ENCODE assay signal across 23 cellular contexts in genomic region chr4:6460876-6461275, GRCh38. TPM values are rescaled to one million over a fixed set of nuclear protein-coding genes. Genes with fewer than 3 reads are reported as not detected.
DNase-seq lines count a peak whose midpoint lies in the region; ATAC-seq, FAIRE-seq and TF ChIP-seq lines count a peak whose summit lies in the region.
"Had no signal": no experiment of that assay in that cellular context is flagged by ENCODE, and none has a peak within 500 bp of the region (broad histone marks: within the 10 kb centered on the region; RNA-seq: fewer than 3 reads in every experiment).

No MANE protein-coding gene starts in this region.

- WGBS in H1 (ENCODE audit: extremely low coverage in 1 of 2, insufficient coverage in 1 of 2, insufficient read length in 1 of 2, insufficient replicate concordance in 2 of 2, low coverage in 1 of 2, low lambda C conversion rate in 2 of 2, missing lambda C conversion rate in 1 of 2), 2 experiments, result 88% methylated on average over 9 of the region's 9 CpGs; no CpG with 5 or more reads in 1 of the 2 experiments

- H3K27me3 Mint-ChIP-seq in activated naive CD4-positive, alpha-beta T cell treated with anti-CD3 and anti-CD28 coated beads, Interleukin-2, amount 10 ng/mL, durations not matched to agents 7 days and 5 days, result peaks cover 15% of the 10 kb centered on the region

- H3K18ac ChIP-seq in H1 (ENCODE audit: extremely low read depth, low read length), result no peak overlapping the region

- no peaks in the 10 kb centered on the region for H3K27me3 ChIP-seq in H1 (replicated peaks in 1 of 4; ENCODE audit: control insufficient read depth in 3 of 4, extremely low read depth in 1 of 4, insufficient read depth in 3 of 4, low read length in 3 of 4)
- H3K27me3 ChIP-seq: BLaER1 had no signal

- H3K56ac ChIP-seq in H1 (replicated peaks; ENCODE audit: insufficient read length, low read depth, low read length), result no peak overlapping the region

- no peak overlapping the region for H3K27ac Mint-ChIP-seq in activated naive CD4-positive, alpha-beta T cell treated with anti-CD3 and anti-CD28 coated beads, Interleukin-2, amount 10 ng/mL, durations not matched to agents 7 days and 5 days
- H3K27ac Mint-ChIP-seq: CD4-positive, alpha-beta memory T cell had no signal

- H2BK20ac ChIP-seq in H1 (ENCODE audit: low read length), result no peak overlapping the region

- POLR2A ChIA-PET in H1 (lab: Charles Lee; ENCODE audit: partially characterized antibody), result no interaction called here

- no peak overlapping the region for H2AFZ ChIP-seq in H1 (ENCODE audit: low read length)

- 0 out of 2 replicates have a peak, but pooled peaks cover 3% of the 10 kb centered on the region for H3K79me1 ChIP-seq in H1 (ENCODE audit: low read depth, low read length)

- H4K8ac ChIP-seq in H1 (ENCODE audit: extremely low read depth, insufficient read depth, low read length), result no peak overlapping the region

- peaks cover 0 to 7% (median 2%) of the 10 kb centered on the region in 4 experiments; a peak in 3 of 7 replicates for H3K4me1 ChIP-seq in H1 (replicated peaks in 1 of 4; ENCODE audit: control insufficient read depth in 3 of 4, insufficient read depth in 4 of 4, low read length in 3 of 4)

- H2BK12ac ChIP-seq in H1 (ENCODE audit: low read depth, low read length), result no peak overlapping the region

- no peak overlapping the region for H2BK120ac ChIP-seq in H1 (replicated peaks; ENCODE audit: low read depth, low read length)

- no peak overlapping the region for H3K9ac ChIP-seq in H1 (replicated peaks in 1 of 4; ENCODE audit: extremely low read depth in 1 of 4, low read depth in 3 of 4, low read length in 3 of 4)
- H3K9ac ChIP-seq: BLaER1 had no signal

- no peak overlapping the region for H4K91ac ChIP-seq in H1 (replicated peaks; ENCODE audit: insufficient read length, low read length)

- H3K27ac ChIP-seq in H1 (ENCODE audit: low read depth, low read length), result no peak overlapping the region
- H3K27ac ChIP-seq: BLaER1 had no signal

- H2BK15ac ChIP-seq in H1 (ENCODE audit: low read length), result no peak overlapping the region

- ATAC-seq in sciatic nerve (no peak), GM18519 (IDR thresholded peaks at IDR 0.05; ENCODE audit: low FRiP score, unreplicated experiment) (no peak), HG03442 (IDR thresholded peaks at IDR 0.05; ENCODE audit: unreplicated experiment) (no peak)
- ATAC-seq: Right ventricle myocardium inferior had no signal

- no peak overlapping the region for H2AK5ac ChIP-seq in H1 (ENCODE audit: low read depth, low read length)

- no peak overlapping the region for H3K4me3 ChIP-seq in H1 (ENCODE audit: extremely low read depth in 1 of 4, insufficient read depth in 2 of 4, low read depth in 3 of 4, low read length in 4 of 4)
- H3K4me3 ChIP-seq: A549, BLaER1 had no signal

- H4K5ac ChIP-seq in H1 (ENCODE audit: insufficient read length, low read depth, low read length), result no peak overlapping the region

- H2BK5ac ChIP-seq in H1 (ENCODE audit: low read depth, low read length), result 0 out of 2 replicates have a peak overlapping the region, but pooled peaks have one; percentile 26

- intact Hi-C loops in sciatic nerve (cut with DNase I), result no loop called here

- no peak overlapping the region for H3K4me2 ChIP-seq in H1 (ENCODE audit: insufficient read depth in 1 of 2, low read depth in 2 of 2, low read length in 2 of 2)
- H3K4me2 ChIP-seq: BLaER1 had no signal

- TF ChIP-seq EP300 in H1 (IDR thresholded peaks at IDR 0.05; ENCODE audit: borderline replicate concordance in 1 of 2, low read depth in 2 of 2, low read length in 2 of 2), result no peak

- no peaks in the 10 kb centered on the region for H3K23me2 ChIP-seq in H1 (ENCODE audit: low read depth, low read length)

- no peaks in the 10 kb centered on the region for H3K36me3 Mint-ChIP-seq in activated naive CD4-positive, alpha-beta T cell treated with anti-CD3 and anti-CD28 coated beads, Interleukin-2, amount 10 ng/mL, durations not matched to agents 7 days and 5 days
- H3K36me3 Mint-ChIP-seq: CD4-positive, alpha-beta memory T cell had no signal

- no peak for TF ChIP-seq CTCF in H1 (IDR thresholded peaks at IDR 0.05; ENCODE audit: control extremely low read depth in 1 of 3, insufficient read depth in 1 of 3, low read depth in 1 of 3, low read length in 3 of 3)

- no peaks in the 10 kb centered on the region for H3K36me3 ChIP-seq in H1 (ENCODE audit: control insufficient read depth in 2 of 4, insufficient read depth in 4 of 4, low read length in 3 of 4)
- H3K36me3 ChIP-seq: BLaER1 had no signal

- no peak overlapping the region for H3K4me3 Mint-ChIP-seq in activated naive CD4-positive, alpha-beta T cell treated with anti-CD3 and anti-CD28 coated beads, Interleukin-2, amount 10 ng/mL, durations not matched to agents 7 days and 5 days
- H3K4me3 Mint-ChIP-seq: CD4-positive, alpha-beta memory T cell had no signal

- 0 out of 4 replicates have a peak, but pooled peaks cover 0 to 2% of the 10 kb centered on the region in 2 experiments for H3K9me3 ChIP-seq in H1 (ENCODE audit: insufficient read depth in 2 of 2, low read depth in 1 of 2, low read length in 1 of 2)
- H3K9me3 ChIP-seq: A549 had no signal

- H3K79me2 ChIP-seq in H1 (ENCODE audit: control insufficient read depth in 1 of 2, insufficient read depth in 2 of 2, low read length in 2 of 2), result no peaks in the 10 kb centered on the region

- H4K20me1 ChIP-seq in H1 (replicated peaks in 1 of 2; ENCODE audit: control insufficient read depth in 1 of 2, insufficient read depth in 2 of 2, low read length in 2 of 2), result no peaks in the 10 kb centered on the region
- H4K20me1 ChIP-seq: BLaER1 had no signal

- no peaks in the 10 kb centered on the region for H3K4me1 Mint-ChIP-seq in activated naive CD4-positive, alpha-beta T cell treated with anti-CD3 and anti-CD28 coated beads, Interleukin-2, amount 10 ng/mL, durations not matched to agents 7 days and 5 days
- H3K4me1 Mint-ChIP-seq: CD4-positive, alpha-beta memory T cell had no signal

- no peaks in the 10 kb centered on the region for H3K9me3 Mint-ChIP-seq in activated naive CD4-positive, alpha-beta T cell treated with anti-CD3 and anti-CD28 coated beads, Interleukin-2, amount 10 ng/mL, durations not matched to agents 7 days and 5 days

- H3K23ac ChIP-seq in H1 (ENCODE audit: insufficient read length), result no peak overlapping the region

- FAIRE-seq in H1 (lab: Jason Lieb, UNC), result no peak
- FAIRE-seq: A549, GM12892, GM18507, RCC 7860 had no signal

- CTCF ChIA-PET in activated naive CD4-positive, alpha-beta T cell treated with anti-CD3 and anti-CD28 coated beads, Interleukin-2, amount 10 ng/mL, durations not matched to agents 7 days and 5 days (lab: Charles Lee), result no interaction called here
- CTCF ChIA-PET in H1 (lab: Charles Lee; ENCODE audit: partially characterized antibody), result interaction anchor here (0.6 to 1.0 kb wide), 2 partner anchors 14 to 82 kb away, joined by 3 to 4 read pairs; no protein-coding TSS in a partner anchor

- H3K4ac ChIP-seq in H1 (replicated peaks; ENCODE audit: insufficient read length, low read depth, low read length), result no peak overlapping the region

- no peak for TF ChIP-seq POLR2A in H1 (IDR thresholded peaks at IDR 0.05; ENCODE audit: control extremely low read depth in 1 of 2, low read depth in 2 of 2, low read length in 2 of 2)

- DNase-seq in activated naive CD4-positive, alpha-beta T cell treated with anti-CD3 and anti-CD28 coated beads, Interleukin-2, amount 10 ng/mL, durations not matched to agents 7 days and 5 days, result peak; percentile 14
- DNase-seq in activated naive CD4-positive, alpha-beta T cell treated with Interleukin-2 at 50 U/mL for 16 hours, result no peak
- peak in 1 of 2 experiments; percentile 30 for DNase-seq in H1 (ENCODE audit: low read depth in 1 of 2, low spot score in 2 of 2)
- peak; percentile 30 for DNase-seq in sciatic nerve (ENCODE audit: low spot score)
- DNase-seq in COLO668 (lab: John Stamatoyannopoulos, UW; ENCODE audit: unreplicated experiment), result no peak
- DNase-seq: CD4-positive, alpha-beta memory T cell; DMS53; GOT3; KG1; NCI-H187; NCI-H2107; NCI-H2227 treated with DMSO at 0.1 percent for 48 hours; NCI-H510A treated with DMSO at 0.1 percent for 48 hours; NCI-H774 had no signal

- no peak for TF ChIP-seq RAD21 in H1 (IDR thresholded peaks at IDR 0.05 in 1 of 2, conservative IDR thresholded peaks at IDR 0.05 in 1 of 2; ENCODE audit: low read depth in 2 of 2, low read length in 2 of 2)

- H3K14ac ChIP-seq in H1 (ENCODE audit: insufficient read length), result no peak overlapping the region

TF ChIP-seq in H1, 55 proteins besides CTCF, POLR2A, EP300 and RAD21 (continues in another document):
- TF ChIP-seq ZNF274 (IDR thresholded peaks at IDR 0.05; ENCODE audit: borderline replicate concordance, extremely low read depth, low read length) (no peak), SP4 (IDR thresholded peaks at IDR 0.05; ENCODE audit: low read length) (no peak), NRF1 (IDR thresholded peaks at IDR 0.05; ENCODE audit: low read depth, low read length) (no peak), RFX5 (IDR thresholded peaks at IDR 0.05; ENCODE audit: borderline replicate concordance, low read depth, low read length) (no peak), BACH1 (IDR thresholded peaks at IDR 0.05; ENCODE audit: low read length) (no peak), HDAC2 (IDR thresholded peaks at IDR 0.05; ENCODE audit: borderline replicate concordance in 1 of 2, low read depth in 2 of 2, low read length in 2 of 2) (no peak), SAP30 (IDR thresholded peaks at IDR 0.05; ENCODE audit: insufficient read depth, insufficient replicate concordance, low read length) (no peak), CHD2 (IDR thresholded peaks at IDR 0.05; ENCODE audit: low read length) (no peak), MAFK (IDR thresholded peaks at IDR 0.05; ENCODE audit: low read depth, low read length) (no peak), TAF1 (IDR thresholded peaks at IDR 0.05; ENCODE audit: low read depth, low read length) (no peak), KDM5A (IDR thresholded peaks at IDR 0.05; ENCODE audit: low read length) (no peak), BCL11A (IDR thresholded peaks at IDR 0.05; ENCODE audit: low read depth in 2 of 2, low read length in 2 of 2) (no peak), CBX8 (IDR thresholded peaks at IDR 0.05; ENCODE audit: borderline replicate concordance, low read depth, low read length) (no peak)

RNA-seq across cellular contexts. Expression of gene PPP2R2C, which starts 11.5 kb away (rescaled TPM):
- 6.4 and 7.1 TPM in 2 replicates for total RNA-seq in H1 (2021; fragmentation: NEBNext Ultra II Directional; extraction: Animal tissue kit (Norgen Biotek cat#: 25700))
- 6.4 and 7.5 TPM in 2 replicates for polyA plus RNA-seq in H1 (2011; rRNA removed)
- polyA plus RNA-seq in H1 (2011; cell fraction: cytosol; rRNA removed), result 7.7 TPM
- polyA plus RNA-seq in H1 (2011; cell fraction: nucleus; rRNA removed), result 8.8 TPM
- 4.9 to 7.3 TPM (median 5.8 TPM) in 4 replicates for polyA plus RNA-seq in H1 (2012, experiment 1 of 2)
- polyA plus RNA-seq in H1 (2012, experiment 2 of 2), result 2.3 TPM
- polyA plus RNA-seq in H1 (2013, experiment 1 of 2), result 6.6 TPM
- 6.4 TPM for polyA plus RNA-seq in H1 (2013, experiment 2 of 2)
- polyA minus RNA-seq in H1 (2011; rRNA and poly(A)+ RNA removed), result 14.1 and 14.6 TPM in 2 replicates
- polyA minus RNA-seq in H1 (2011; cell fraction: cytosol; rRNA and poly(A)+ RNA removed), result 4.1 TPM
- polyA minus RNA-seq in H1 (2011; cell fraction: nucleus; rRNA and poly(A)+ RNA removed), result 4.2 TPM
- total RNA-seq in sciatic nerve, result 0.58 TPM
- total RNA-seq: CD4-positive, alpha-beta memory T cell; OCI-LY7 had no signal
- polyA plus RNA-seq: CD4-positive, alpha-beta memory T cell had no signal

Comparison
In these comparisons a context has a peak if more than half of its experiments do, and no peak if none do; other contexts are left out.
1. DNase-seq: peak in activated naive CD4-positive, alpha-beta T cell treated with anti-CD3 and anti-CD28 coated beads, Interleukin-2, amount 10 ng/mL, durations not matched to agents 7 days and 5 days (single experiment) and sciatic nerve (single experiment); none in activated naive CD4-positive, alpha-beta T cell treated with Interleukin-2 at 50 U/mL for 16 hours (single experiment) and COLO668 (single experiment).